ENCODE assay signal across 15 cellular contexts in the genomic region with DNA sequence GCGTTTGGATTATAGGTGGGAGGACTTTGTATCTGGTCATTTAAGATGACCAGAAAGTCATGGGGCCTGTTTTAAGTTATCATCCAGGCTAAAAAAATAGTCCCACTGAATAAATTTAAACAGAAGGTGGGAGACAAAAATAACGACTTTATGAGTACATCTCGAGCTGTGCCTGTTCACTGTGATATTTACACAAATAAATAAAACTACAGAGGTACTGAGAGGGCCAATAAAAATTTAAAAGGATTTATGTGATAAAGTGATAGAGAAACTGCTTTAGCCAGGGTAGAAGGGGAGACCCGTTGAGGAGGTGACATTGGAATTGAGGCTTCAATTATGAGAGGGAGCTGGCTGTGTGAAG. TPM values are rescaled to one million over a fixed set of nuclear protein-coding genes. Genes with fewer than 3 reads are reported as not detected.
A peak's percentile ranks its signal among the peaks of the same experiment; 100 is the strongest.
DNase-seq lines count a peak whose midpoint lies in the region; TF ChIP-seq lines count a peak whose summit lies in the region.
"Had no signal": no experiment of that assay in that cellular context is flagged by ENCODE, and none has a peak within 500 bp of the region (broad histone marks: within the 10 kb centered on the region; RNA-seq: fewer than 3 reads in every experiment).

No MANE protein-coding gene starts in this region.

- 0 out of 22 replicates have a peak, but pooled peaks cover 0 to 4% (median 0%) of the 10 kb centered on the region in 11 experiments for H3K36me3 ChIP-seq in BLaER1 treated with 17β-estradiol and CSF1 and Interleukin-3, amounts not matched to agents 10 nM and 100 nM
- no peaks in the 10 kb centered on the region for H3K36me3 ChIP-seq in prostate gland
- H3K36me3 ChIP-seq: HAP-1 had no signal

- peak overlapping the region in 9 of 11 experiments; percentile 52 to 88 (median 79); a peak in 17 of 22 replicates for H3K4me2 ChIP-seq in BLaER1 treated with 17β-estradiol and CSF1 and Interleukin-3, amounts not matched to agents 10 nM and 100 nM

- intact Hi-C loops in prostate gland (cut with DNase I) = no loop called here

- TF ChIP-seq POLR2A in prostate gland (IDR thresholded peaks at IDR 0.05) = no peak

- no peak overlapping the region for H3K4me3 ChIP-seq in BLaER1 treated with 17β-estradiol and CSF1 and Interleukin-3, amounts not matched to agents 10 nM and 100 nM
- H3K4me3 ChIP-seq in LNCaP clone FGC (ENCODE audit: low read depth, low read length) = peak overlapping the region; percentile 16; the same call in 1 of the 2 replicates
- H3K4me3 ChIP-seq in prostate gland = no peak overlapping the region
- H3K4me3 ChIP-seq: HAP-1 had no signal

- WGBS in prostate gland = 19% methylated on average over 4 of the region's 4 CpGs

- peak; percentile 86 for DNase-seq in LNCaP clone FGC (ENCODE audit: low read depth)
- peak; percentile 46 for DNase-seq in prostate gland (ENCODE audit: low spot score)
- no peak for DNase-seq in NK-92 treated with Interleukin-12 subunit alpha and Interleukin-12 subunit beta, amount 100 ng/mL, for 24 hours (lab: John Stamatoyannopoulos, UW)
- DNase-seq in DMS53 treated with DMSO at 0.1 percent for 48 hours (lab: John Stamatoyannopoulos, UW; ENCODE audit: unreplicated experiment) = no peak
- DNase-seq in effector CD8-positive, alpha-beta T cell (lab: John Stamatoyannopoulos, UW) = no peak
- DNase-seq: 8988T; Calu3; CD4-positive, alpha-beta memory T cell; COR-L47; DMS53; DND-41; GOT3 had no signal

- H3K9me3 ChIP-seq in BLaER1 treated with 17β-estradiol and CSF1 and Interleukin-3, amounts not matched to agents 10 nM and 100 nM (replicated peaks in 1 of 11) = peaks cover 14 to 41% (median 24%) of the 10 kb centered on the region in 11 experiments
- no peaks in the 10 kb centered on the region for H3K9me3 ChIP-seq in prostate gland
- H3K9me3 ChIP-seq: HAP-1 had no signal

- H3K9ac ChIP-seq in BLaER1 treated with 17β-estradiol and CSF1 and Interleukin-3, amounts not matched to agents 10 nM and 100 nM = peak overlapping the region in 3 of 11 experiments; percentile 9 to 26 (median 9); a peak in 2 of 22 replicates

- TF ChIP-seq CTCF in 22Rv1 (IDR thresholded peaks at IDR 0.05) = no peak
- no peak for TF ChIP-seq CTCF in LNCaP clone FGC (IDR thresholded peaks at IDR 0.05; ENCODE audit: control insufficient read depth, extremely low read depth, insufficient read depth)
- TF ChIP-seq CTCF in prostate gland (IDR thresholded peaks at IDR 0.05) = no peak

- no peaks in the 10 kb centered on the region for H3K27me3 ChIP-seq in BLaER1 treated with 17β-estradiol and CSF1 and Interleukin-3, amounts not matched to agents 10 nM and 100 nM
- H3K27me3 ChIP-seq in prostate gland (replicated peaks; ENCODE audit: insufficient read depth) = no peaks in the 10 kb centered on the region

- H3K27ac ChIP-seq in 22Rv1 (peak overlapping the region; percentile 97), prostate gland (peak overlapping the region; percentile 88 to 93)
- H3K27ac ChIP-seq in BLaER1 treated with 17β-estradiol and CSF1 and Interleukin-3, amounts not matched to agents 10 nM and 100 nM = peak overlapping the region in 3 of 11 experiments; percentile 44 to 59 (median 51); a peak in 4 of 22 replicates

- H3K4me1 ChIP-seq in BLaER1 treated with 17β-estradiol and CSF1 and Interleukin-3, amounts not matched to agents 10 nM and 100 nM = peaks cover 0 to 45% (median 32%) of the 10 kb centered on the region in 10 experiments; a peak in 16 of 20 replicates
- peaks cover 12% of the 10 kb centered on the region for H3K4me1 ChIP-seq in prostate gland (replicated peaks)

- H4K20me1 ChIP-seq in BLaER1 treated with 17β-estradiol and CSF1 and Interleukin-3, amounts not matched to agents 10 nM and 100 nM = no peaks in the 10 kb centered on the region

RNA-seq across cellular contexts. Expression of gene PMEPA1, which starts 53.4 kb away (rescaled TPM):
- 100 to 1,000 TPM in 1 of 2 donors, 10 to 100 TPM in 1; 96.5 to 245 TPM for total RNA-seq in prostate gland

Comparison
In these comparisons a context has a peak if more than half of its experiments do, and no peak if none do; other contexts are left out.
1. DNase-seq: peak in LNCaP clone FGC (single experiment) and prostate gland (single experiment); none in NK-92 treated with Interleukin-12 subunit alpha and Interleukin-12 subunit beta, amount 100 ng/mL, for 24 hours (single experiment), DMS53 treated with DMSO at 0.1 percent for 48 hours (single experiment) and effector CD8-positive, alpha-beta T cell (single experiment).